Comparison of ENCODE assay signal across 19 cellular contexts in the genomic region with DNA sequence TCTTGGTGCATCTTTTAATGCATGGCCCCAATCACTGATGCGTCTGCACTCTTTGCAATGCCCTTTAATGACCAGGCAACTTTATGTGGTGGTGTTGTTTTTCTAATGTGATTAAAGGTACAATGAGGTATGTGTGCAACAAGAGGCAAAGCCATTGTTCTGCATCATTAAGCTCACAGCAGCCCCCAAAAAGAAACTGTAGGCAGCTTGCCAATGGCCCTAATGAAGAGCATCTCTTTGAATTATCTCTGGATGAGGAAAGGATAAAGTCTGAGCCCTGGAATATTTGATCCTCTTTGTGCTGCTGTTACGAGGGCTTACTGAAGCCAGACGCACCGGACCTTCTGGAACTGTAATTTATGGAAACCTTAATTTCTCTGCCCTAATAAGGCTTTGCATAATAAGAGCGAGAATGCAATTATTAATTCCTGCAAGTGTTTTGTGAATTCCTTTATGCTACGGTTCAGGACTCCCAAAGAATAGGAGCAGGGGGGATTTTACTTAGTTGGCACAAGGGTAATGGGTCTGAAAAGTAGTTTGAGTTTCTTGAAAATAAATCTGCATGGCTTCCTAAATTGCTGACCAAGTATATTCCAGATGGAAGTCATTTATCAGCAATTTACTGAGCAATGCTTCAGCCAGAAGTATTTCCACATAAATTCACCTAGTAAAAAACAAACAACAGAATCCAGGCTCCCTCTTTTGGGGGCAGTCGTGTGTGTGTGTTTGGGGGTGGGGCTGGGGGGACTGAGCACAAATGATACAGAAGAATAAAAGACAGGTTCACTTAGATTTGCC.
DNase-seq lines count a peak whose midpoint lies in the region; ATAC-seq and TF ChIP-seq lines count a peak whose summit lies in the region.
"Had no signal": no experiment of that assay in that cellular context is flagged by ENCODE, and none has a peak within 500 bp of the region (broad histone marks: within the 10 kb centered on the region; RNA-seq: fewer than 3 reads in every experiment).

No MANE protein-coding gene starts in this region.

- TF ChIP-seq CTCF in AG09319 (IDR thresholded peaks at IDR 0.05; ENCODE audit: low read depth, low read length): peak; percentile 15
- no peak for TF ChIP-seq CTCF in nephron progenitor cell (IDR thresholded peaks at IDR 0.05)
- no peak for TF ChIP-seq CTCF in adrenal gland (IDR thresholded peaks at IDR 0.05)

- peak overlapping the region; percentile 37 for H3K4me3 Mint-ChIP-seq in nephron progenitor cell
- no peak overlapping the region for H3K4me3 Mint-ChIP-seq in activated CD8-positive, alpha-beta memory T cell treated with anti-CD3 and anti-CD28 coated beads, Interleukin-2, amount 10 ng/mL, durations not matched to agents 7 days and 5 days
- H3K4me3 Mint-ChIP-seq: CD4-positive, CD25-positive, alpha-beta regulatory T cell had no signal

- peaks cover 0 to 26% of the 10 kb centered on the region in 2 donors for H3K4me1 ChIP-seq in adrenal gland (replicated peaks in 1 of 2)

- no peak for ATAC-seq in activated CD8-positive, alpha-beta memory T cell treated with anti-CD3 and anti-CD28 coated beads, Interleukin-2, amount 10 ng/mL, durations not matched to agents 7 days and 5 days
- no peak for ATAC-seq in GM18907 (IDR thresholded peaks at IDR 0.05; ENCODE audit: unreplicated experiment)

- H3K27me3 Mint-ChIP-seq in nephron progenitor cell (ENCODE audit: low read depth, poor library complexity): peaks cover 8% of the 10 kb centered on the region
- H3K27me3 Mint-ChIP-seq in activated CD8-positive, alpha-beta memory T cell treated with anti-CD3 and anti-CD28 coated beads, Interleukin-2, amount 10 ng/mL, durations not matched to agents 7 days and 5 days: peaks cover 5% of the 10 kb centered on the region
- H3K27me3 Mint-ChIP-seq: CD4-positive, CD25-positive, alpha-beta regulatory T cell had no signal

- H3K27ac Mint-ChIP-seq in nephron progenitor cell: peak overlapping the region; percentile 54
- no peak overlapping the region for H3K27ac Mint-ChIP-seq in activated CD8-positive, alpha-beta memory T cell treated with anti-CD3 and anti-CD28 coated beads, Interleukin-2, amount 10 ng/mL, durations not matched to agents 7 days and 5 days
- H3K27ac Mint-ChIP-seq: CD4-positive, CD25-positive, alpha-beta regulatory T cell; naive B cell had no signal

- CTCF ChIA-PET in activated CD8-positive, alpha-beta memory T cell treated with anti-CD3 and anti-CD28 coated beads, Interleukin-2, amount 10 ng/mL, durations not matched to agents 7 days and 5 days (lab: Charles Lee): interaction anchor here (1.0 to 1.3 kb wide), 2 partner anchors 12 to 330 kb away, joined by 3 read pairs; no protein-coding TSS in a partner anchor

- H3K9me3 Mint-ChIP-seq in nephron progenitor cell: no peaks in the 10 kb centered on the region
- no peaks in the 10 kb centered on the region for H3K9me3 Mint-ChIP-seq in activated CD8-positive, alpha-beta memory T cell treated with anti-CD3 and anti-CD28 coated beads, Interleukin-2, amount 10 ng/mL, durations not matched to agents 7 days and 5 days (ENCODE audit: low read depth)

- intact Hi-C loops in adrenal gland (cut with DNase I): loop anchor here (2.0 to 5.0 kb wide), 2 partner anchors 329 to 333 kb away; no protein-coding TSS in a partner anchor

- H3K36me3 Mint-ChIP-seq in nephron progenitor cell (ENCODE audit: low read depth): peaks cover 10% of the 10 kb centered on the region
- H3K36me3 Mint-ChIP-seq in activated CD8-positive, alpha-beta memory T cell treated with anti-CD3 and anti-CD28 coated beads, Interleukin-2, amount 10 ng/mL, durations not matched to agents 7 days and 5 days: no peaks in the 10 kb centered on the region
- H3K36me3 Mint-ChIP-seq: CD4-positive, CD25-positive, alpha-beta regulatory T cell; naive B cell had no signal

- DNase-seq in AG09319 (ENCODE audit: extremely low read depth, low read depth) (no peak), NCI-H1105 (lab: John Stamatoyannopoulos, UW) (peak; percentile 26), SK-N-DZ (ENCODE audit: low spot score) (peak; percentile 31), nephron progenitor cell (no peak), adrenal gland (no peak), substantia nigra (lab: John Stamatoyannopoulos, UW) (no peak)
- DNase-seq in activated CD8-positive, alpha-beta memory T cell treated with anti-CD3 and anti-CD28 coated beads, Interleukin-2, amount 10 ng/mL, durations not matched to agents 7 days and 5 days: no peak
- DNase-seq: ACHN; activated CD4-positive, alpha-beta T cell treated with anti-CD3 and anti-CD28 coated beads for 48 hours; activated CD8-positive, alpha-beta memory T cell treated with anti-CD3 and anti-CD28 coated beads, Interleukin-2, amount 50 U/mL, for 48 hours; activated effector memory CD4-positive, alpha-beta T cell treated with anti-CD3 and anti-CD28 coated beads, Interleukin-2, amount 50 U/mL, for 16 hours; foreskin fibroblast; mammary epithelial cell; naive B cell; NCI-H2227 treated with DMSO at 0.1 percent for 48 hours; ovary had no signal

- TF ChIP-seq POLR2A in adrenal gland (IDR thresholded peaks at IDR 0.05): no peak

- no peaks in the 10 kb centered on the region for H3K9me3 ChIP-seq in adrenal gland (replicated peaks in 1 of 3)
- H3K9me3 ChIP-seq: ovary had no signal

- 71 to 82% (median 75%) methylated on average over 7 of the region's 7 CpGs for WGBS in adrenal gland, 4 donors

- H3K27ac ChIP-seq in adrenal gland (no peak overlapping the region), substantia nigra (ENCODE audit: low read depth, low read length, poor library complexity, severe bottlenecking) (no peak overlapping the region)
- H3K27ac ChIP-seq: KMS-11 had no signal

- no peak overlapping the region for H3K4me3 ChIP-seq in adrenal gland
- H3K4me3 ChIP-seq: ovary had no signal

- no peaks in the 10 kb centered on the region for H3K27me3 ChIP-seq in adrenal gland
- H3K27me3 ChIP-seq: ovary had no signal

- H3K36me3 ChIP-seq in adrenal gland (replicated peaks in 1 of 2): no peaks in the 10 kb centered on the region
- H3K36me3 ChIP-seq: ovary had no signal

- peaks cover 78% of the 10 kb centered on the region for H3K4me1 Mint-ChIP-seq in nephron progenitor cell
- no peaks in the 10 kb centered on the region for H3K4me1 Mint-ChIP-seq in activated CD8-positive, alpha-beta memory T cell treated with anti-CD3 and anti-CD28 coated beads, Interleukin-2, amount 10 ng/mL, durations not matched to agents 7 days and 5 days
- H3K4me1 Mint-ChIP-seq: CD4-positive, CD25-positive, alpha-beta regulatory T cell; naive B cell had no signal

Comparison
In these comparisons a context has a peak if more than half of its experiments do, and no peak if none do; other contexts are left out.
1. DNase-seq: peak in NCI-H1105 (single experiment) and SK-N-DZ (single experiment); none in AG09319 (single experiment), nephron progenitor cell (single experiment), adrenal gland (0 of 7), substantia nigra (0 of 49) and activated CD8-positive, alpha-beta memory T cell treated with anti-CD3 and anti-CD28 coated beads, Interleukin-2, amount 10 ng/mL, durations not matched to agents 7 days and 5 days (single experiment).